25 cellular contexts compared by ENCODE assay signal in genomic region chr4:167509551-167509950, GRCh38.
"Had no signal": no experiment of that assay in that cellular context is flagged by ENCODE, and none has a peak within 500 bp of the region (broad histone marks: within the 10 kb centered on the region; RNA-seq: fewer than 3 reads in every experiment).

No MANE protein-coding gene starts in this region.

- ATAC-seq: effector memory CD8-positive, alpha-beta T cell; esophagus mucosa; gastroesophageal sphincter; heart left ventricle; left cardiac atrium; left lung; natural killer cell; psoas muscle; right cardiac atrium had no signal

- H3K36me3 Mint-ChIP-seq: stimulated activated effector memory CD8-positive, alpha-beta T cell treated with anti-CD3 and anti-CD28 coated beads, Interleukin-12 subunit alpha, Interleukin-12 subunit beta, amount 100 ng/mL, for 72 hours had no signal

- H3K9me3 ChIP-seq: gastroesophageal sphincter, ovary, psoas muscle, sigmoid colon, thyroid gland, vagina had no signal

- H3K27me3 ChIP-seq: gastroesophageal sphincter, heart left ventricle, hepatocyte, left lung, ovary, sigmoid colon, stomach, thyroid gland, vagina had no signal

- H3K4me3 Mint-ChIP-seq: effector memory CD8-positive, alpha-beta T cell; natural killer cell; stimulated activated effector memory CD8-positive, alpha-beta T cell treated with anti-CD3 and anti-CD28 coated beads, Interleukin-12 subunit alpha, Interleukin-12 subunit beta, amount 100 ng/mL, for 72 hours had no signal

- H3K36me3 ChIP-seq: gastroesophageal sphincter, heart left ventricle, left lung, ovary, sigmoid colon, stomach, thyroid gland, vagina had no signal

- H3K27ac ChIP-seq: gastroesophageal sphincter, heart left ventricle, hepatocyte, left lung, ovary, psoas muscle, sigmoid colon, stomach, thyroid gland, vagina had no signal

- H3K4me1 Mint-ChIP-seq: natural killer cell; stimulated activated effector memory CD8-positive, alpha-beta T cell treated with anti-CD3 and anti-CD28 coated beads, Interleukin-12 subunit alpha, Interleukin-12 subunit beta, amount 100 ng/mL, for 72 hours had no signal

- H2AFZ ChIP-seq: hepatocyte had no signal

- H3K4me1 ChIP-seq: gastroesophageal sphincter, heart left ventricle, left lung, psoas muscle, sigmoid colon, stomach, thyroid gland, vagina had no signal

- H3K79me2 ChIP-seq: hepatocyte had no signal

- H3K27me3 Mint-ChIP-seq: effector memory CD8-positive, alpha-beta T cell had no signal

- H3K27ac Mint-ChIP-seq: effector memory CD8-positive, alpha-beta T cell; natural killer cell; stimulated activated effector memory CD8-positive, alpha-beta T cell treated with anti-CD3 and anti-CD28 coated beads, Interleukin-12 subunit alpha, Interleukin-12 subunit beta, amount 100 ng/mL, for 72 hours had no signal

- DNase-seq: cortex of kidney; effector memory CD8-positive, alpha-beta T cell; foreskin fibroblast; heart left ventricle; kidney; left cardiac atrium; left lung; natural killer cell; occipital lobe; ovary; posterior cingulate gyrus; psoas muscle; right cardiac atrium; sigmoid colon; stimulated activated CD4-positive, alpha-beta T cell treated with anti-CD3 and anti-CD28 coated beads, Interleukin-2, amount 100 ng/mL, for 24 hours; stimulated activated CD4-positive, alpha-beta T cell treated with anti-CD3 and anti-CD28 coated beads, Interleukin-4, amount 100 ng/mL, for 24 hours; stimulated activated naive CD4-positive, alpha-beta T cell treated with Interleukin-2 at 50 U/mL for 16 hours; stomach; thyroid gland; trophoblast cell had no signal

- H3K4me2 ChIP-seq: hepatocyte had no signal

- H3K4me3 ChIP-seq: gastroesophageal sphincter, heart left ventricle, hepatocyte, left lung, ovary, psoas muscle, sigmoid colon, stomach, thyroid gland, vagina had no signal
